In the genomic region with DNA sequence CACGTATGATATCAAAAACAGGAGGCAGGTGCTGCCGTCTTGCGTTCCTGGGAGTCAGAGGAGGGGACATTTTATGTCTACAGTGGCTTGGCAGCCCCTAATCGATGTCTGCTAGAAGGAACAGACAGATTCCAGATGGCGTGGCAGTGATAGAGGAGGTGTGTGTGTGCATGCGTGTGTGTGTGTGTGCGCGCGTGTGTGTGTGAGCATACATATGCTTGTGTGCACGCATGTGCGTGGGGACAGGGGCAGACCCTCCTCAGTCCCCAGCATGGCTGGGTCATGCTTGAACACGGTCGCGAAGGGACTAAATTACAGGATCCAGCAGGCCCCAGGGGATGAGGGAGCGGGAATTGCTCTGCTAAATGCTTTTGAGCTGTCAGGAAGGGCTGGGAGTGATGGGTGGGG, we compare ENCODE assay signal across 1 cellular context.
TF ChIP-seq lines count a peak whose summit lies in the region.

No MANE protein-coding gene starts in this region.

TF ChIP-seq in SK-N-SH, 30 proteins besides CTCF, POLR2A, EP300 and RAD21 (continued from another document):
- TF ChIP-seq, protein P1, sequence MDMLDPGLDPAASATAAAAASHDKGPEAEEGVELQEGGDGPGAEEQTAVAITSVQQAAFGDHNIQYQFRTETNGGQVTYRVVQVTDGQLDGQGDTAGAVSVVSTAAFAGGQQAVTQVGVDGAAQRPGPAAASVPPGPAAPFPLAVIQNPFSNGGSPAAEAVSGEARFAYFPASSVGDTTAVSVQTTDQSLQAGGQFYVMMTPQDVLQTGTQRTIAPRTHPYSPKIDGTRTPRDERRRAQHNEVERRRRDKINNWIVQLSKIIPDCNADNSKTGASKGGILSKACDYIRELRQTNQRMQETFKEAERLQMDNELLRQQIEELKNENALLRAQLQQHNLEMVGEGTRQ (IDR thresholded peaks at IDR 0.05; ENCODE audit: borderline replicate concordance, low read depth, low read length) = no peak
